Comparison of ENCODE assay signal across 8 cellular contexts in the genomic region with DNA sequence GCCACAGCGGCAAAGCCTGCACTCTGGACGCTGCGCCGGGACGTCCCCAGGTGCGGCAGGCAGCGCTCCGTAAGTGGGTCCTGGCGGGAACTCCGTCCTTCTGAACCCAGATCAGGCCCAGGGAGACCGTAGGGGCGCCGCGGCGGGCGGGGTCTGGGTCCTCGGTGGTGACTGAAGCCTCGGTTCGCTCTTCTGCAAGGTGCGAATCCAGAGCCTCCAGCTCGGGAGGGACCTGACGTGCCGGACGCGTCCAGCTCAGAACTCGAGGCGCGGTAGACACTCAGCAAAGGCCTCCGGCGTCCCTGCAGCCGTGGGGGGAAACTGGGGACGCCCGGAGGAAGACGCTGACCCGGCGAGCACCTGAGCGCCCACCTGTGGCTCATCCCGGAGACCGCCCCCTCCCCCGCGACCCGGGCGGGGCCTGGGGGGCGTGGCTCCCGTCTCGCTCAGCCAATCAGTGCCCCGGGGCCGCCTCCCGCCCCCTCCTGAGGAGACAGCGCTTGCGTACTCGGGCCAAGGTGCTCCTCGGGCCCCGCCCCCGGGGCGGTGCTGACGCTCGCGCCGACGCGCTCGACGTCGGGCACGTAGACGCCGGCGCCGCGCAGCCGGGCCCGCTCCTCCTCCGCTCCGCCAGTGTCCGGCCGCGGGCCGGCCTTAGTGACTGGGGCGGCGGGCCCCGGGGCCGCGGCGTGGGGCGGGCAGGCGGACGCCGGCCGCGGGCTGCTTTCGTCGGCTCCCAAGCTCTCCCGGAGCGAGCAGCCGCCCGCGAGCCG. TPM values are rescaled to one million over a fixed set of nuclear protein-coding genes. Genes with fewer than 3 reads are reported as not detected.
A peak's percentile ranks its signal among the peaks of the same experiment; 100 is the strongest.
DNase-seq lines count a peak whose midpoint lies in the region; ATAC-seq and TF ChIP-seq lines count a peak whose summit lies in the region.

Gene PPFIA1, plus strand, starts transcription at position 587 of the 773 bp plus-strand sequence. CDS start 1,483 bp downstream, outside the sequence.

- H3K79me1 ChIP-seq in IMR-90 (ENCODE audit: low read depth in 1 of 2, low read length in 2 of 2): peaks cover 25 to 41% of the 10 kb centered on the region in 2 experiments

- H4K5ac ChIP-seq in IMR-90 (ENCODE audit: low read depth, low read length): peak within 1 kb of the TSS; percentile 8; the same call in 1 of the 2 replicates

- peak within 1 kb of the TSS; percentile 51 for H3K4ac ChIP-seq in IMR-90 (ENCODE audit: low read depth, low read length)

- ATAC-seq in GM21528 (IDR thresholded peaks at IDR 0.05; ENCODE audit: low FRiP score, unreplicated experiment) (peak; percentile 89), IMR-90 (ENCODE audit: low read depth) (peak; percentile 98)

- peak within 1 kb of the TSS; percentile 78 for H3K9ac ChIP-seq in IMR-90 (ENCODE audit: low read depth, low read length)
- peak within 1 kb of the TSS; percentile 66 for H3K9ac ChIP-seq in OCI-LY3 (ENCODE audit: low read length)

- in situ Hi-C loops in IMR-90 (cut with MboI; ENCODE audit: low sequenced_read_pairs): no loop called here

- no TSS peak for BruUV-seq in IMR-90 (replicated peaks; lab: Mats Ljungman, UMichigan)

- DNase-seq in DMS114 treated with DMSO at 0.1 percent for 48 hours (lab: John Stamatoyannopoulos, UW; ENCODE audit: unreplicated experiment) (peak; percentile 100), IMR-90 (peak; percentile 91), activated T-cell treated with anti-CD3 and anti-CD28 coated beads for 1 hour (ENCODE audit: low read depth) (peak; percentile 96), epithelial cell of esophagus (ENCODE audit: low read depth) (peak; percentile 97)
- DNase-seq in stimulated activated CD8-positive, alpha-beta memory T cell treated with anti-CD3 and anti-CD28 coated beads, Interleukin-2, amount 100 ng/mL, for 48 hours (ENCODE audit: low read depth in 2 of 2): peak; percentile 93 to 94

- H3K9me1 ChIP-seq in IMR-90 (ENCODE audit: insufficient read depth, low read length): peaks cover 6% of the 10 kb centered on the region; the same call in 1 of the 2 replicates

- peaks cover 18% of the 10 kb centered on the region; the same call in 1 of the 2 replicates for H4K20me1 ChIP-seq in IMR-90 (ENCODE audit: insufficient read depth, low read length)
- peaks cover 12% of the 10 kb centered on the region for H4K20me1 ChIP-seq in OCI-LY3 (ENCODE audit: insufficient read depth, low read length)

- H3K9me3 ChIP-seq in IMR-90 (ENCODE audit: control insufficient read depth, insufficient read depth, low read length) (no peaks in the 10 kb centered on the region), OCI-LY3 (ENCODE audit: insufficient read depth, low read length) (no peaks in the 10 kb centered on the region), mononuclear cell (ENCODE audit: low read depth, low read length) (no peaks in the 10 kb centered on the region)

- dilution Hi-C loops in IMR-90 (cut with HindIII; ENCODE audit: low sequenced_read_pairs, unreplicated experiment): no loop called here

- H3K4me1 ChIP-seq in IMR-90 (ENCODE audit: control insufficient read depth, insufficient read depth, low read length) (peaks cover 4% of the 10 kb centered on the region; the same call in 1 of the 2 replicates), OCI-LY3 (ENCODE audit: low read length) (peaks cover 16% of the 10 kb centered on the region), mononuclear cell (ENCODE audit: insufficient read depth, low read length) (peaks cover 24% of the 10 kb centered on the region)

- peak; percentile 96 for TF ChIP-seq POLR2A in IMR-90 (IDR thresholded peaks at IDR 0.05; ENCODE audit: low read depth, low read length)

- H2AK5ac ChIP-seq in IMR-90 (ENCODE audit: low read depth, low read length): no peak within 1 kb of the TSS

- peak within 1 kb of the TSS; percentile 78 for H2BK5ac ChIP-seq in IMR-90 (ENCODE audit: low read depth, low read length, poor library complexity, severe bottlenecking)

- peak within 1 kb of the TSS; percentile 75 for H3K14ac ChIP-seq in IMR-90 (replicated peaks; ENCODE audit: low read depth, low read length)

- peaks cover 29% of the 10 kb centered on the region for H3K79me2 ChIP-seq in OCI-LY3 (ENCODE audit: low read length)

- peak within 1 kb of the TSS; percentile 45 to 88; a peak in 1 of 4 replicates for H4K8ac ChIP-seq in IMR-90 (ENCODE audit: low read depth in 2 of 2, low read length in 2 of 2)

- no peak for TF ChIP-seq RAD21 in IMR-90 (IDR thresholded peaks at IDR 0.05; ENCODE audit: low read length)

- H3K4me3 ChIP-seq in IMR-90 (ENCODE audit: insufficient read depth, low read depth, low read length): peak within 1 kb of the TSS; percentile 96
- peak within 1 kb of the TSS; percentile 83 for H3K4me3 ChIP-seq in OCI-LY3 (ENCODE audit: low read length)
- H3K4me3 ChIP-seq in epithelial cell of esophagus (ENCODE audit: low read length): peak within 1 kb of the TSS; percentile 86
- peak within 1 kb of the TSS; percentile 80 for H3K4me3 ChIP-seq in mononuclear cell (ENCODE audit: low read length)

- H3K27me3 ChIP-seq in IMR-90 (ENCODE audit: control insufficient read depth, insufficient read depth, low read length): peaks cover 15% of the 10 kb centered on the region
- peaks cover 7% of the 10 kb centered on the region; the same call in 1 of the 2 replicates for H3K27me3 ChIP-seq in OCI-LY3 (ENCODE audit: low read depth, low read length)
- peaks cover 12% of the 10 kb centered on the region for H3K27me3 ChIP-seq in mononuclear cell (ENCODE audit: insufficient read depth, low read length)

- intact Hi-C loops in IMR-90 (cut with micrococcal nuclease): loop anchor here (2.0 to 5.0 kb wide), 2 partner anchors 67 to 127 kb away; partner anchors contain the start of genes CTTN and FADD

- H2AFZ ChIP-seq in IMR-90 (replicated peaks; ENCODE audit: low read length, poor library complexity) (peak within 1 kb of the TSS; percentile 100), OCI-LY3 (ENCODE audit: low read depth, low read length) (peak within 1 kb of the TSS; percentile 67)

- H3K4me2 ChIP-seq in IMR-90 (ENCODE audit: low read depth, low read length) (peak within 1 kb of the TSS; percentile 97), OCI-LY3 (ENCODE audit: low read length) (peak within 1 kb of the TSS; percentile 100)

- H3K36me3 ChIP-seq in IMR-90 (ENCODE audit: control insufficient read depth, insufficient read depth, low read length) (peaks cover 14% of the 10 kb centered on the region), OCI-LY3 (replicated peaks; ENCODE audit: low read depth, low read length) (peaks cover 23% of the 10 kb centered on the region)

- TF ChIP-seq CTCF in IMR-90 (conservative IDR thresholded peaks at IDR 0.05; ENCODE audit: low read depth, low read length) (no peak), OCI-LY3 (IDR thresholded peaks at IDR 0.05; ENCODE audit: low read depth, low read length) (no peak; the same call in 1 of the 2 replicates), epithelial cell of esophagus (IDR thresholded peaks at IDR 0.05; ENCODE audit: insufficient read depth, low read depth, low read length, missing control alignments) (no peak)

- POLR2A ChIA-PET in IMR-90 (lab: Charles Lee; ENCODE audit: unreplicated experiment): no interaction called here

- CTCF ChIA-PET in IMR-90 (lab: Yijun Ruan, JAX): interaction anchor here (0.6 kb wide), 1 partner anchor 103 kb away, joined by 4 read pairs; no protein-coding TSS in a partner anchor

- WGBS in IMR-90 (ENCODE audit: extremely low coverage in 2 of 2, insufficient read length in 1 of 2), 2 experiments: 1% methylated on average over 50 of the region's 99 CpGs; no CpG with 5 or more reads in 1 of the 2 experiments

- H3K23ac ChIP-seq in IMR-90 (ENCODE audit: low read depth, low read length): peak within 1 kb of the TSS; percentile 94

- H3K27ac ChIP-seq in IMR-90 (ENCODE audit: insufficient read depth, low read length): peak within 1 kb of the TSS; percentile 75
- H3K27ac ChIP-seq in OCI-LY3 (ENCODE audit: low read length): no peak within 1 kb of the TSS

- 0 out of 2 replicates have a peak within 1 kb of the TSS, but pooled peaks have one; percentile 32 for H2BK120ac ChIP-seq in IMR-90 (ENCODE audit: low read depth, low read length)

- H3K56ac ChIP-seq in IMR-90 (ENCODE audit: extremely low read depth, insufficient read depth, low read length): 0 out of 2 replicates have a peak within 1 kb of the TSS, but pooled peaks have one; percentile 28

- H2AK9ac ChIP-seq in IMR-90 (replicated peaks; ENCODE audit: low read depth, low read length, poor library complexity): peak within 1 kb of the TSS; percentile 96

- H4K91ac ChIP-seq in IMR-90 (ENCODE audit: insufficient read depth, low read depth, low read length): peak within 1 kb of the TSS; percentile 62

- H2BK15ac ChIP-seq in IMR-90 (ENCODE audit: low read depth, low read length): no peak within 1 kb of the TSS

- H3K18ac ChIP-seq in IMR-90 (ENCODE audit: low read depth, low read length): no peak within 1 kb of the TSS

- H2BK20ac ChIP-seq in IMR-90 (ENCODE audit: low read depth, low read length): no peak within 1 kb of the TSS

TF ChIP-seq in IMR-90, 13 proteins besides CTCF, POLR2A, EP300 and RAD21 (continues in another document):
- TF ChIP-seq USF2 (IDR thresholded peaks at IDR 0.05; ENCODE audit: low read depth, low read length) (no peak), SMC3 (IDR thresholded peaks at IDR 0.05; ENCODE audit: low read depth, low read length) (no peak), MXI1 (IDR thresholded peaks at IDR 0.05; ENCODE audit: borderline replicate concordance, low read depth, low read length) (no peak), FOS (IDR thresholded peaks at IDR 0.05; ENCODE audit: low read depth, low read length) (no peak)
- TF ChIP-seq, protein P1, sequence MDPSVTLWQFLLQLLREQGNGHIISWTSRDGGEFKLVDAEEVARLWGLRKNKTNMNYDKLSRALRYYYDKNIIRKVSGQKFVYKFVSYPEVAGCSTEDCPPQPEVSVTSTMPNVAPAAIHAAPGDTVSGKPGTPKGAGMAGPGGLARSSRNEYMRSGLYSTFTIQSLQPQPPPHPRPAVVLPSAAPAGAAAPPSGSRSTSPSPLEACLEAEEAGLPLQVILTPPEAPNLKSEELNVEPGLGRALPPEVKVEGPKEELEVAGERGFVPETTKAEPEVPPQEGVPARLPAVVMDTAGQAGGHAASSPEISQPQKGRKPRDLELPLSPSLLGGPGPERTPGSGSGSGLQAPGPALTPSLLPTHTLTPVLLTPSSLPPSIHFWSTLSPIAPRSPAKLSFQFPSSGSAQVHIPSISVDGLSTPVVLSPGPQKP (IDR thresholded peaks at IDR 0.05; ENCODE audit: borderline replicate concordance, low read depth, low read length): no peak

RNA-seq across cellular contexts. Expression of gene PPFIA1, which starts in this region (rescaled TPM):
- total RNA-seq in IMR-90 (2012; rRNA removed): 25.6 and 33.9 TPM in 2 replicates
- 37.2 and 46.4 TPM in 2 replicates for polyA plus RNA-seq in IMR-90 (2012; rRNA removed)
- 18.8 and 31.7 TPM in 2 replicates for polyA plus RNA-seq in IMR-90 (2012; cell fraction: cytosol; rRNA removed)
- polyA plus RNA-seq in IMR-90 (2012; cell fraction: nucleus; rRNA removed; ENCODE audit: low replicate concordance): 64.7 and 95.6 TPM in 2 replicates
- total RNA-seq in mononuclear cell: 31.4 TPM
